ENCODE assay signal across 3 cellular contexts in the genomic region with DNA sequence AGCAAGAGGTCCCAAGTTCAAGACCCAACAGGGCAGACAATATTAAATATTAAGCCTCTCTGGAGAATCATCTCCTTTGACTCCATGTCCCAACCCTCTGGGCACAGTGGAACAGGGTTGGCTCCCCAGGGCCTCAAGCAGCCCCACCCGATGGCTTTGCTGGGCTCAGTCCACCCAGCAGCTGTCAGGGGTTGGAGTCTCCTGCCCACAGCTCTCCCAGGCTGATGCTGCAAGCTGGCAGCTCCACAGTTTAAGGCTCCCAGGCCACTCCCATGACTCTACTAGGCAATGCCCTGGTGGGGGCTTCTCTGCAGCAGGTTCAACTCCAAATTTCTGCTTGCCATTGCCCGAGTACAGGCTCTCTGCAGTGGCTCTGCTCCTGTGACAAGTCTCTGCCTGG.
TF ChIP-seq lines count a peak whose summit lies in the region.

No MANE protein-coding gene starts in this region.

TF ChIP-seq in HepG2, 621 proteins besides CTCF, POLR2A, EP300 and RAD21:
- no peak for TF ChIP-seq HNRNPUL1 (IDR thresholded peaks at IDR 0.05; ENCODE audit: low read depth, low read length)
- no peak for TF ChIP-seq ZNF496 (CRISPR knock-in tag; IDR thresholded peaks at IDR 0.05; ENCODE audit: insufficient replicate concordance)
- no peak for TF ChIP-seq TCF7L2 (IDR thresholded peaks at IDR 0.05; ENCODE audit: low read depth, low read length)
- TF ChIP-seq ATF1 (CRISPR knock-in tag; IDR thresholded peaks at IDR 0.05), result no peak
- TF ChIP-seq, protein P1, sequence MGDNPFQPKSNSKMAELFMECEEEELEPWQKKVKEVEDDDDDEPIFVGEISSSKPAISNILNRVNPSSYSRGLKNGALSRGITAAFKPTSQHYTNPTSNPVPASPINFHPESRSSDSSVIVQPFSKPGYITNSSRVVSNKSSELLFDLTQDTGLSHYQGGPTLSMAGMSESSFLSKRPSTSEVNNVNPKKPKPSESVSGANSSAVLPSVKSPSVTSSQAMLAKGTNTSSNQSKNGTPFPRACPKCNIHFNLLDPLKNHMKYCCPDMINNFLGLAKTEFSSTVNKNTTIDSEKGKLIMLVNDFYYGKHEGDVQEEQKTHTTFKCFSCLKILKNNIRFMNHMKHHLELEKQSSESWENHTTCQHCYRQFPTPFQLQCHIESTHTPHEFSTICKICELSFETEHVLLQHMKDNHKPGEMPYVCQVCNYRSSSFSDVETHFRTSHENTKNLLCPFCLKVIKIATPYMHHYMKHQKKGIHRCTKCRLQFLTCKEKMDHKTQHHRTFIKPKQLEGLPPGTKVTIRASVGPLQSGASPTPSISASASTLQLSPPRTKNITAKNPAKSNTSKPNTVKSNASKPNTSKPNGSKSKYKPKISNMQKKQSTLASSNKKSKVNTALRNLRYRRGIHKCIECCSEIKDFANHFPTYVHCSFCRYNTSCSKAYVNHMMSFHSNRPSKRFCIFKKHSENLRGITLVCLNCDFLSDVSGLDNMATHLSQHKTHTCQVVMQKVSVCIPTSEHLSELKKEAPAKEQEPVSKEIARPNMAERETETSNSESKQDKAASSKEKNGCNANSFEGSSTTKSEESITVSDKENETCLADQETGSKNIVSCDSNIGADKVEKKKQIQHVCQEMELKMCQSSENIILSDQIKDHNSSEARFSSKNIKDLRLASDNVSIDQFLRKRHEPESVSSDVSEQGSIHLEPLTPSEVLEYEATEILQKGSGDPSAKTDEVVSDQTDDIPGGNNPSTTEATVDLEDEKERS (CRISPR knock-in tag; IDR thresholded peaks at IDR 0.05), result no peak
- TF ChIP-seq, protein P2, sequence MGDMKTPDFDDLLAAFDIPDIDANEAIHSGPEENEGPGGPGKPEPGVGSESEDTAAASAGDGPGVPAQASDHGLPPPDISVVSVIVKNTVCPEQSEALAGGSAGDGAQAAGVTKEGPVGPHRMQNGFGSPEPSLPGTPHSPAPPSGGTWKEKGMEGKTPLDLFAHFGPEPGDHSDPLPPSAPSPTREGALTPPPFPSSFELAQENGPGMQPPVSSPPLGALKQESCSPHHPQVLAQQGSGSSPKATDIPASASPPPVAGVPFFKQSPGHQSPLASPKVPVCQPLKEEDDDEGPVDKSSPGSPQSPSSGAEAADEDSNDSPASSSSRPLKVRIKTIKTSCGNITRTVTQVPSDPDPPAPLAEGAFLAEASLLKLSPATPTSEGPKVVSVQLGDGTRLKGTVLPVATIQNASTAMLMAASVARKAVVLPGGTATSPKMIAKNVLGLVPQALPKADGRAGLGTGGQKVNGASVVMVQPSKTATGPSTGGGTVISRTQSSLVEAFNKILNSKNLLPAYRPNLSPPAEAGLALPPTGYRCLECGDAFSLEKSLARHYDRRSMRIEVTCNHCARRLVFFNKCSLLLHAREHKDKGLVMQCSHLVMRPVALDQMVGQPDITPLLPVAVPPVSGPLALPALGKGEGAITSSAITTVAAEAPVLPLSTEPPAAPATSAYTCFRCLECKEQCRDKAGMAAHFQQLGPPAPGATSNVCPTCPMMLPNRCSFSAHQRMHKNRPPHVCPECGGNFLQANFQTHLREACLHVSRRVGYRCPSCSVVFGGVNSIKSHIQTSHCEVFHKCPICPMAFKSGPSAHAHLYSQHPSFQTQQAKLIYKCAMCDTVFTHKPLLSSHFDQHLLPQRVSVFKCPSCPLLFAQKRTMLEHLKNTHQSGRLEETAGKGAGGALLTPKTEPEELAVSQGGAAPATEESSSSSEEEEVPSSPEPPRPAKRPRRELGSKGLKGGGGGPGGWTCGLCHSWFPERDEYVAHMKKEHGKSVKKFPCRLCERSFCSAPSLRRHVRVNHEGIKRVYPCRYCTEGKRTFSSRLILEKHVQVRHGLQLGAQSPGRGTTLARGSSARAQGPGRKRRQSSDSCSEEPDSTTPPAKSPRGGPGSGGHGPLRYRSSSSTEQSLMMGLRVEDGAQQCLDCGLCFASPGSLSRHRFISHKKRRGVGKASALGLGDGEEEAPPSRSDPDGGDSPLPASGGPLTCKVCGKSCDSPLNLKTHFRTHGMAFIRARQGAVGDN (CRISPR knock-in tag; IDR thresholded peaks at IDR 0.05), result 0 out of 2 replicates have a peak, but pooled peaks have one; percentile 10

TF ChIP-seq in HEK293T, 16 proteins besides CTCF, POLR2A, EP300 and RAD21:
- TF ChIP-seq SP1 (IDR thresholded peaks at IDR 0.05), result no peak

TF ChIP-seq in SK-N-SH, 30 proteins besides CTCF, POLR2A, EP300 and RAD21:
- TF ChIP-seq FOSL2 (IDR thresholded peaks at IDR 0.05; ENCODE audit: borderline replicate concordance, low read depth) (no peak), NRF1 (IDR thresholded peaks at IDR 0.05; ENCODE audit: low read depth, low read length) (no peak), MXI1 (IDR thresholded peaks at IDR 0.05; ENCODE audit: low read depth, low read length) (no peak), YY1 (IDR thresholded peaks at IDR 0.05; ENCODE audit: low read depth) (no peak), RFX5 (IDR thresholded peaks at IDR 0.05; ENCODE audit: low read length) (no peak), RCOR1 (IDR thresholded peaks at IDR 0.05; ENCODE audit: low read length) (no peak), FOXM1 (IDR thresholded peaks at IDR 0.05; ENCODE audit: low read depth) (no peak), TAF1 (IDR thresholded peaks at IDR 0.05; ENCODE audit: borderline replicate concordance, low read depth, low read length) (no peak), NFIC (IDR thresholded peaks at IDR 0.05; ENCODE audit: borderline replicate concordance) (no peak)
- TF ChIP-seq, protein P3, sequence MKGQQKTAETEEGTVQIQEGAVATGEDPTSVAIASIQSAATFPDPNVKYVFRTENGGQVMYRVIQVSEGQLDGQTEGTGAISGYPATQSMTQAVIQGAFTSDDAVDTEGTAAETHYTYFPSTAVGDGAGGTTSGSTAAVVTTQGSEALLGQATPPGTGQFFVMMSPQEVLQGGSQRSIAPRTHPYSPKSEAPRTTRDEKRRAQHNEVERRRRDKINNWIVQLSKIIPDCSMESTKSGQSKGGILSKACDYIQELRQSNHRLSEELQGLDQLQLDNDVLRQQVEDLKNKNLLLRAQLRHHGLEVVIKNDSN (IDR thresholded peaks at IDR 0.05; ENCODE audit: borderline replicate concordance, low read depth), result no peak
